Comparison of ENCODE assay signal across 8 cellular contexts in the genomic region with DNA sequence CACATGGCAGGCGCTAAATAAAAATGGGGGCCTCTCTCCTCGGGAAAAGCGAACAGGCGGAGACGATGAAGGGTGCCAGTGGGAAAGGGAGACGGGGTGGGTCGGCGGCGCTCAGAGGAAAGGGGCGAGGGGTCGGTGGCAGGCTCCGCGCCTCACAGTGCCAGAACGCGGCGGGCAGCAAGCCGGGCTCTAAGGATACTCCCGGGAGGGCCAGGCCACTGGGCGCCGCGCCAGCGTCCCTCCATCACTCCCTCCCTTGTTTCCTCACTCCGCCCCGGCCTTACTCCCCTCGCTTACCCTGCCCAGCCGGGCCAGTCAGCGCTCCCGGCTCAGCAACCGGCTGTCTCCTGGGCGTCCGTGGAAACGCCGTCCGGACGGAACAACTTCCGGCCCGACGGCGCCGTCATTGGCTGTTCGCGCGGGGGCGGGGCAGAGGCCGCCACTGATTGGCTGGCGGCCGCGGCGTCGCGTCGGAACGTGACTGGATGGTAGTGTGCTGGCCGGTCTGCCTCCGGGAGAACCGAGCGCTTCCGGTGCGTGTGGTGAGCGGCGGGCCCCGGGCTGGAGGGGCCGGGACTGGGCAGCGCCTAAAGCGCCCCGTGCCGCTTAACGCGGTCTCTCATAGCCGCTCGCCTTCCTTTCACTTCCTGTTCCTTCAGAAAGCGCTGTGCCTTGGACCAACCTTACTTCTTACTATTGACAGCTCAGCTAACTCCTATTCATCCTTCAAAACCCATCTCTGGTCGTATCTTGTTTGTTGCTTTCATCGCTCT. TPM values are rescaled to one million over a fixed set of nuclear protein-coding genes. Genes with fewer than 3 reads are reported as not detected.
A peak's percentile ranks its signal among the peaks of the same experiment; 100 is the strongest.
DNase-seq lines count a peak whose midpoint lies in the region; ATAC-seq and TF ChIP-seq lines count a peak whose summit lies in the region.

A gene (plus strand): TSS at position 523 of the 773 bp plus-strand sequence.

- H3K27me3 ChIP-seq in SU-DHL-6 (ENCODE audit: low read length) (no peaks in the 10 kb centered on the region), trophoblast cell (ENCODE audit: insufficient read depth, low read length) (no peaks in the 10 kb centered on the region), transverse colon (no peaks in the 10 kb centered on the region)

- no peak for TF ChIP-seq EP300 in transverse colon (IDR thresholded peaks at IDR 0.05; ENCODE audit: low read depth)

- peak within 1 kb of the TSS; percentile 30 for H2BK120ac ChIP-seq in trophoblast cell (ENCODE audit: insufficient read depth, low read length, poor library complexity)

- H3K4me1 ChIP-seq in trophoblast cell (ENCODE audit: control insufficient read depth in 1 of 2, insufficient read depth in 2 of 2, low read length in 2 of 2) (peaks cover 5 to 19% of the 10 kb centered on the region in 2 experiments), transverse colon (peaks cover 10 to 36% (median 17%) of the 10 kb centered on the region in 4 donors)

- H3K14ac ChIP-seq in trophoblast cell (ENCODE audit: low read length), result peak within 1 kb of the TSS; percentile 12

- peak; percentile 97 to 99 (median 97) for DNase-seq in NCI-H1417 (lab: John Stamatoyannopoulos, UW)
- peak; percentile 90 for DNase-seq in activated naive CD8-positive, alpha-beta T cell treated with anti-CD3 and anti-CD28 coated beads, Interleukin-2, amount 50 U/mL, for 16 hours (ENCODE audit: low read depth, low spot score)
- peak; percentile 97 for DNase-seq in Right ventricle myocardium superior
- DNase-seq in trophoblast cell, result peak; percentile 95 to 98
- peak; percentile 95 for DNase-seq in transverse colon

- no peak within 1 kb of the TSS for H3K23ac ChIP-seq in trophoblast cell (ENCODE audit: low read length)

- 0 out of 2 replicates have a peak, but pooled peaks cover 4% of the 10 kb centered on the region for H3K79me2 ChIP-seq in SU-DHL-6 (ENCODE audit: insufficient read depth, low read length)
- peaks cover 4% of the 10 kb centered on the region for H3K79me2 ChIP-seq in trophoblast cell (ENCODE audit: control insufficient read depth, insufficient read depth, low read length, poor library complexity)

- H3K4me2 ChIP-seq in SU-DHL-6 (ENCODE audit: low read depth, low read length, poor library complexity, severe bottlenecking) (peak within 1 kb of the TSS; percentile 72), trophoblast cell (ENCODE audit: low read length) (peak within 1 kb of the TSS; percentile 91)

- no CpG with 5 or more reads among the region's 74 CpGs for WGBS in trophoblast cell (ENCODE audit: extremely low coverage, insufficient coverage, insufficient read length)
- 0 to 1% methylated on average over 14 to 43 of the region's 74 CpGs for WGBS in transverse colon (ENCODE audit: low coverage in 1 of 2), 2 donors

- no peak within 1 kb of the TSS for H2BK12ac ChIP-seq in trophoblast cell (ENCODE audit: low read length)

- peaks cover 7% of the 10 kb centered on the region for H3F3A ChIP-seq in SU-DHL-6 (ENCODE audit: insufficient read depth)

- peak within 1 kb of the TSS; percentile 77 for H3K9ac ChIP-seq in SU-DHL-6 (ENCODE audit: low read length)
- peak within 1 kb of the TSS; percentile 42 for H3K9ac ChIP-seq in trophoblast cell (ENCODE audit: low read length)

- H2AFZ ChIP-seq in SU-DHL-6 (ENCODE audit: low read depth, low read length, severe bottlenecking) (peak within 1 kb of the TSS; percentile 88), trophoblast cell (ENCODE audit: insufficient read depth, low read length, poor library complexity) (peak within 1 kb of the TSS; percentile 43)

- intact Hi-C loops in Right ventricle myocardium superior (cut with DNase I) (loop anchor here (10.0 kb wide), 1 partner anchor 91 kb away; no protein-coding TSS in a partner anchor), transverse colon (cut with DNase I; ENCODE audit: low total_unique reads) (loop anchor here (5.0 kb wide), 1 partner anchor 69 kb away; a partner anchor contains a TSS)

- no peaks in the 10 kb centered on the region for H3K9me2 ChIP-seq in SU-DHL-6 (replicated peaks; ENCODE audit: insufficient read depth, low read length)

- H3K27ac ChIP-seq in SU-DHL-6 (ENCODE audit: low read depth, low read length) (peak within 1 kb of the TSS; percentile 74), trophoblast cell (ENCODE audit: low read depth, low read length) (peak within 1 kb of the TSS; percentile 64), transverse colon (peak within 1 kb of the TSS; percentile 91 to 97 (median 92))

- ATAC-seq in HG02763 (IDR thresholded peaks at IDR 0.05; ENCODE audit: unreplicated experiment) (peak; percentile 75), Right ventricle myocardium superior (ENCODE audit: poor library complexity) (peak; percentile 97)

- peak within 1 kb of the TSS; percentile 61 for H3K4ac ChIP-seq in trophoblast cell (ENCODE audit: low read depth, low read length)

- H4K12ac ChIP-seq in trophoblast cell (ENCODE audit: low read depth, low read length), result peak within 1 kb of the TSS; percentile 56

- TF ChIP-seq POLR2A in transverse colon (IDR thresholded peaks at IDR 0.05), result peak; percentile 82

- H4K8ac ChIP-seq in trophoblast cell (ENCODE audit: low read depth, low read length), result peak within 1 kb of the TSS; percentile 71

- peak within 1 kb of the TSS; percentile 62 for H4K91ac ChIP-seq in trophoblast cell (ENCODE audit: low read depth, low read length)

- no peak for TF ChIP-seq CTCF in GM12875 (IDR thresholded peaks at IDR 0.05; ENCODE audit: borderline replicate concordance, insufficient read depth, low read depth, low read length)
- TF ChIP-seq CTCF in SU-DHL-6 (IDR thresholded peaks at IDR 0.05; ENCODE audit: insufficient read depth, low read length, poor library complexity, severe bottlenecking), result no peak
- TF ChIP-seq CTCF in transverse colon (IDR thresholded peaks at IDR 0.05), result no peak

- peak within 1 kb of the TSS; percentile 45 for H2BK5ac ChIP-seq in trophoblast cell (ENCODE audit: low read depth, low read length, poor library complexity)

- in situ Hi-C loops in transverse colon (cut with MboI; ENCODE audit: low pct_ligation_motif_present in 1 of 4, low pct_unique_long_range_greater_than_20kb in 1 of 4, low sequenced_read_pairs in 3 of 4), result no loop called here

- H3K36me3 ChIP-seq in SU-DHL-6 (ENCODE audit: low read length) (no peaks in the 10 kb centered on the region), trophoblast cell (ENCODE audit: control insufficient read depth in 1 of 2, insufficient read depth in 2 of 2, low read length in 2 of 2) (no peaks in the 10 kb centered on the region), transverse colon (no peaks in the 10 kb centered on the region)

- H3K4me3 ChIP-seq in GM12875 (ENCODE audit: low read depth, low read length) (peak within 1 kb of the TSS; percentile 89), SU-DHL-6 (ENCODE audit: insufficient read depth, low read length, poor library complexity, severe bottlenecking) (peak within 1 kb of the TSS; percentile 83), trophoblast cell (ENCODE audit: low read depth, low read length) (peak within 1 kb of the TSS; percentile 82), transverse colon (peak within 1 kb of the TSS; percentile 62 to 79 (median 74))

- peaks cover 6% of the 10 kb centered on the region for H3K79me1 ChIP-seq in trophoblast cell (ENCODE audit: low read length)

- H3K9me3 ChIP-seq in SU-DHL-6 (ENCODE audit: insufficient read depth, low read length), result no peaks in the 10 kb centered on the region
- no peaks in the 10 kb centered on the region for H3K9me3 ChIP-seq in trophoblast cell (ENCODE audit: insufficient read depth, low read depth, low read length)
- H3K9me3 ChIP-seq in transverse colon, result no peaks in the 10 kb centered on the region

- peak within 1 kb of the TSS; percentile 57 for H3K18ac ChIP-seq in trophoblast cell (ENCODE audit: low read length)

- H4K20me1 ChIP-seq in SU-DHL-6 (ENCODE audit: low read depth, low read length), result no peaks in the 10 kb centered on the region

- no peak within 1 kb of the TSS for H2AK5ac ChIP-seq in trophoblast cell (ENCODE audit: low read length)

RNA-seq across cellular contexts. Expression of the gene that starts here (rescaled TPM):
- 3.9 TPM for total RNA-seq in Right ventricle myocardium superior
- polyA plus RNA-seq in trophoblast cell (2013), result 3.6 and 3.8 TPM in 2 replicates
- 10 to 100 TPM in 3 of 4 donors, 1 to 10 TPM in 1; 3.4 to 11.2 (median 10.7) TPM for total RNA-seq in transverse colon

Comparison
In these comparisons a context has a peak if more than half of its experiments do, and no peak if none do; other contexts are left out.
1. Peak in every context shown above with its lines: DNase-seq, ATAC-seq, H3K4me3 ChIP-seq and H3K27ac ChIP-seq.